ENCODE assay signal across 8 cellular contexts in genomic region chr1:228379165-228379460, GRCh38. TPM values are rescaled to one million over a fixed set of nuclear protein-coding genes. Genes with fewer than 3 reads are reported as not detected.
DNase-seq lines count a peak whose midpoint lies in the region; ATAC-seq and TF ChIP-seq lines count a peak whose summit lies in the region.

No MANE protein-coding gene starts in this region.

- H3K9me3 Mint-ChIP-seq in brain = peaks cover 0 to 3% (median 0%) of the 10 kb centered on the region in 5 experiments

- peaks cover 8% of the 10 kb centered on the region for H3K4me1 Mint-ChIP-seq in brain

- H3K4me1 ChIP-seq in A673 (ENCODE audit: insufficient read depth, low read length, poor library complexity, severe bottlenecking) (peaks cover 5% of the 10 kb centered on the region), transverse colon (peaks cover 5 to 23% (median 16%) of the 10 kb centered on the region in 4 donors)

- no peak for TF ChIP-seq EP300 in transverse colon (IDR thresholded peaks at IDR 0.05; ENCODE audit: low read depth)

- peaks cover 16% of the 10 kb centered on the region for H3K27me3 Mint-ChIP-seq in brain

- H3K9me3 ChIP-seq in A673 (ENCODE audit: low read depth, low read length, poor library complexity, severe bottlenecking) = no peaks in the 10 kb centered on the region
- no peaks in the 10 kb centered on the region for H3K9me3 ChIP-seq in transverse colon

- peak overlapping the region; percentile 75 for H3K4me3 ChIP-seq in A673 (ENCODE audit: low read depth, low read length, poor library complexity, severe bottlenecking)
- peak overlapping the region; percentile 77 for H3K4me3 ChIP-seq in H7 (ENCODE audit: insufficient read depth, low read depth, low read length)
- H3K4me3 ChIP-seq in transverse colon = peak overlapping the region; percentile 5 to 58 (median 38)

- no peaks in the 10 kb centered on the region for H3K36me3 ChIP-seq in A673 (ENCODE audit: insufficient read depth, low read length, poor library complexity, severe bottlenecking)
- no peaks in the 10 kb centered on the region for H3K36me3 ChIP-seq in H7 (replicated peaks; ENCODE audit: control insufficient read depth, insufficient read depth, low read length)
- H3K36me3 ChIP-seq in transverse colon = no peaks in the 10 kb centered on the region

- in situ Hi-C loops in transverse colon (cut with MboI; ENCODE audit: low pct_ligation_motif_present in 1 of 4, low pct_unique_long_range_greater_than_20kb in 1 of 4, low sequenced_read_pairs in 3 of 4) = no loop called here

- no peaks in the 10 kb centered on the region for H3K27me3 ChIP-seq in A673 (replicated peaks; ENCODE audit: insufficient read depth, low read depth, low read length, poor library complexity)
- peaks cover 24% of the 10 kb centered on the region for H3K27me3 ChIP-seq in H7 (ENCODE audit: control insufficient read depth, insufficient read depth, low read length)
- peaks cover 16% of the 10 kb centered on the region for H3K27me3 ChIP-seq in transverse colon

- CTCF ChIA-PET in A673 (lab: Charles Lee) = interaction anchor here (0.5 kb wide), 1 partner anchor 28 kb away, joined by 7 read pairs; the partner anchor contains the start of gene TRIM11

- H3K27ac ChIP-seq in A673 (ENCODE audit: low read depth, low read length, poor library complexity, severe bottlenecking) (peak overlapping the region; percentile 71), transverse colon (peak overlapping the region in 1 of 4 donors; percentile 48)

- peak overlapping the region; percentile 87 to 96 (median 91) for H3K4me3 Mint-ChIP-seq in brain

- no peak for TF ChIP-seq POLR2A in transverse colon (IDR thresholded peaks at IDR 0.05)

- no peaks in the 10 kb centered on the region for H3K36me3 Mint-ChIP-seq in brain

- TF ChIP-seq CTCF in A673 (conservative IDR thresholded peaks at IDR 0.05; ENCODE audit: low read depth, low read length) = no peak
- TF ChIP-seq CTCF in brain (conservative IDR thresholded peaks at IDR 0.05) = no peak
- TF ChIP-seq CTCF in transverse colon (IDR thresholded peaks at IDR 0.05) = no peak

- POLR2A ChIA-PET in A673 (lab: Charles Lee; ENCODE audit: low non-redundant PET) = no interaction called here

- peak; percentile 44 for ATAC-seq in left colon
- no peak for ATAC-seq in HG03469 (IDR thresholded peaks at IDR 0.05; ENCODE audit: unreplicated experiment)
- no peak for ATAC-seq in GM19463 (IDR thresholded peaks at IDR 0.05; ENCODE audit: unreplicated experiment)

- peak overlapping the region in 4 of 5 experiments; percentile 63 to 93 (median 86) for H3K27ac Mint-ChIP-seq in brain

- intact Hi-C loops in A673 (cut with micrococcal nuclease; ENCODE audit: unreplicated experiment) = loop anchor here (5.0 kb wide), 1 partner anchor 123 kb away; no protein-coding TSS in a partner anchor
- intact Hi-C loops in left colon (cut with DNase I, micrococcal nuclease) = no loop called here
- intact Hi-C loops in transverse colon (cut with DNase I; ENCODE audit: low total_unique reads) = no loop called here

- 8 to 33% methylated on average over 9 to 21 of the region's 22 CpGs for WGBS in transverse colon (ENCODE audit: low coverage in 1 of 2), 2 donors

- no TSS peak for BruUV-seq in A673 (replicated peaks; lab: Mats Ljungman, UMichigan)

- DNase-seq in A673 (ENCODE audit: low spot score) = peak; percentile 20
- peak; percentile 81 for DNase-seq in H7
- peak in 1 of 2 donors; percentile 47 for DNase-seq in left colon
- peak; percentile 22 for DNase-seq in transverse colon
- DNase-seq in superior temporal gyrus (ENCODE audit: extremely low spot score) = no peak

RNA-seq across cellular contexts. Expression of gene TRIM11, which starts 27.5 kb away (rescaled TPM):
- total RNA-seq in A673 (2021) (41.8 and 46.6 TPM in 2 replicates), left colon (10 to 100 TPM; 34.8 to 36.5 TPM), transverse colon (100 to 1,000 TPM in 1 of 4 donors, 10 to 100 TPM in 3; 27.2 to 125 (median 48.6) TPM)
- total RNA-seq in H7 (2014; rRNA removed; shearing (Covaris generic)) = 39.0 and 50.2 TPM in 2 replicates
- 21.0 TPM for polyA plus RNA-seq in brain (ENCODE audit: insufficient read depth, low read depth, low replicate concordance)

RNA-seq across cellular contexts. Expression of gene TRIM17, which starts 37.5 kb away (rescaled TPM):
- 0.54 and 0.72 TPM in 2 replicates for total RNA-seq in A673 (2021)
- 4.9 and 5.6 TPM in 2 replicates for total RNA-seq in H7 (2014; rRNA removed; shearing (Covaris generic))
- 0.61 TPM for polyA plus RNA-seq in brain (ENCODE audit: insufficient read depth, low read depth, low replicate concordance)
- total RNA-seq in left colon = under 1 TPM in 1 of 2 donors, not detected in 1; 0.31 TPM
- total RNA-seq in transverse colon = not detected
